In the genomic region with DNA sequence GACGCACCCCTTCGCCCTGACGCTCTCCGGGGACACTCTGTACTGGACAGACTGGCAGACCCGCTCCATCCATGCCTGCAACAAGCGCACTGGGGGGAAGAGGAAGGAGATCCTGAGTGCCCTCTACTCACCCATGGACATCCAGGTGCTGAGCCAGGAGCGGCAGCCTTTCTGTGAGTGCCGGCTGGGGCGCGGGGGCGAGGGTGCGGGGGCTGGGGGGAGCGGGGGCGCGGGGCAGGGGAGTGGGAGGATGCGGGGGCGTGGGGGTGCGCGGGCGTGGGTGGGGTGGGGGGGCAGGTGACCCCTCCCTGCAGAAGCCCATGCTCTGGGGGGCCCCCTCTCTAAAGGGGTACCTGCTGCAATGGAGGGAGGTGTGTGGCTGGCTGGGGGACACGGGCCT, we compare ENCODE assay signal across 29 cellular contexts.
"Had no signal": no experiment of that assay in that cellular context is flagged by ENCODE, and none has a peak within 500 bp of the region (broad histone marks: within the 10 kb centered on the region; RNA-seq: fewer than 3 reads in every experiment).

No MANE protein-coding gene starts in this region.

- H3K36me3 ChIP-seq: neural progenitor cell, neutrophil, ovary, uterus had no signal

- H3K4me1 Mint-ChIP-seq: natural killer cell had no signal

- H3K27ac ChIP-seq: neural progenitor cell, neutrophil, ovary, parathyroid adenoma, psoas muscle, suprapubic skin, testis, upper lobe of right lung, uterus had no signal

- H3K4me3 ChIP-seq: neural progenitor cell, ovary, psoas muscle, suprapubic skin, testis, tibial artery, transverse colon, upper lobe of right lung, uterus had no signal

- DNase-seq: naive thymus-derived CD4-positive, alpha-beta T cell; natural killer cell; nucleus accumbens; ovary; posterior cingulate gyrus; psoas muscle; small intestine; stimulated activated CD4-positive, alpha-beta T cell treated with anti-CD3 and anti-CD28 coated beads, Interleukin-15, amount 100 ng/mL, for 24 hours; stimulated activated CD4-positive, alpha-beta T cell treated with anti-CD3 and anti-CD28 coated beads, Interleukin-2, amount 100 ng/mL, for 24 hours; stimulated activated CD4-positive, alpha-beta T cell treated with anti-CD3 and anti-CD28 coated beads, Interleukin-2, amount 100 ng/mL, for 48 hours; stimulated activated CD4-positive, alpha-beta T cell treated with anti-CD3 and anti-CD28 coated beads, Interleukin-4, amount 100 ng/mL, for 24 hours; stimulated activated naive CD4-positive, alpha-beta T cell; substantia nigra; testis; tibial artery; transverse colon; upper lobe of right lung; uterus had no signal

- H2AFZ ChIP-seq: neural progenitor cell, parathyroid adenoma had no signal

- H3K9me3 Mint-ChIP-seq: natural killer cell; stimulated activated effector memory CD8-positive, alpha-beta T cell treated with anti-CD3 and anti-CD28 coated beads, Interleukin-12 subunit alpha, Interleukin-12 subunit beta, amount 100 ng/mL, for 72 hours; stimulated activated naive CD8-positive, alpha-beta T cell treated with anti-CD3 and anti-CD28 coated beads, Interleukin-15, Interleukin-2, amounts not matched to agents 100 ng/mL and 50 ng/mL, for 24 hours; type B pancreatic cell had no signal

- H3K27ac Mint-ChIP-seq: natural killer cell; nephron; progenitor cell of endocrine pancreas; stimulated activated effector memory CD8-positive, alpha-beta T cell treated with anti-CD3 and anti-CD28 coated beads, Interleukin-12 subunit alpha, Interleukin-12 subunit beta, amount 100 ng/mL, for 72 hours; stimulated activated naive CD8-positive, alpha-beta T cell treated with anti-CD3 and anti-CD28 coated beads, Interleukin-15, Interleukin-2, amounts not matched to agents 100 ng/mL and 50 ng/mL, for 24 hours; type B pancreatic cell had no signal

- ATAC-seq: naive thymus-derived CD4-positive, alpha-beta T cell; natural killer cell; psoas muscle; right cardiac atrium; sciatic nerve; stimulated activated effector memory CD8-positive, alpha-beta T cell treated with anti-CD3 and anti-CD28 coated beads, Interleukin-12 subunit alpha, Interleukin-12 subunit beta, amount 100 ng/mL, for 72 hours; upper lobe of right lung had no signal

- H3K9ac ChIP-seq: neural progenitor cell, parathyroid adenoma had no signal

- H3K4me1 ChIP-seq: neural progenitor cell, parathyroid adenoma, psoas muscle, suprapubic skin, testis, upper lobe of right lung, uterus had no signal

- H3K27me3 Mint-ChIP-seq: naive thymus-derived CD4-positive, alpha-beta T cell; progenitor cell of endocrine pancreas; stimulated activated naive CD8-positive, alpha-beta T cell treated with anti-CD3 and anti-CD28 coated beads, Interleukin-15, Interleukin-2, amounts not matched to agents 100 ng/mL and 50 ng/mL, for 24 hours; type B pancreatic cell had no signal

- H3K27me3 ChIP-seq: neural progenitor cell, neutrophil, ovary, suprapubic skin, testis, tibial artery, transverse colon, upper lobe of right lung, uterus had no signal

- H3K4me3 Mint-ChIP-seq: naive thymus-derived CD4-positive, alpha-beta T cell; natural killer cell; nephron; stimulated activated effector memory CD8-positive, alpha-beta T cell treated with anti-CD3 and anti-CD28 coated beads, Interleukin-12 subunit alpha, Interleukin-12 subunit beta, amount 100 ng/mL, for 72 hours; stimulated activated naive CD8-positive, alpha-beta T cell treated with anti-CD3 and anti-CD28 coated beads, Interleukin-15, Interleukin-2, amounts not matched to agents 100 ng/mL and 50 ng/mL, for 24 hours; type B pancreatic cell had no signal

- H3K4me2 ChIP-seq: neural progenitor cell had no signal

- H3K36me3 Mint-ChIP-seq: natural killer cell; stimulated activated effector memory CD8-positive, alpha-beta T cell treated with anti-CD3 and anti-CD28 coated beads, Interleukin-12 subunit alpha, Interleukin-12 subunit beta, amount 100 ng/mL, for 72 hours had no signal

- H3K9me3 ChIP-seq: neutrophil, ovary, psoas muscle, suprapubic skin, testis, tibial artery, transverse colon, upper lobe of right lung, uterus had no signal
